ENCODE assay signal across 2 cellular contexts in the genomic region with DNA sequence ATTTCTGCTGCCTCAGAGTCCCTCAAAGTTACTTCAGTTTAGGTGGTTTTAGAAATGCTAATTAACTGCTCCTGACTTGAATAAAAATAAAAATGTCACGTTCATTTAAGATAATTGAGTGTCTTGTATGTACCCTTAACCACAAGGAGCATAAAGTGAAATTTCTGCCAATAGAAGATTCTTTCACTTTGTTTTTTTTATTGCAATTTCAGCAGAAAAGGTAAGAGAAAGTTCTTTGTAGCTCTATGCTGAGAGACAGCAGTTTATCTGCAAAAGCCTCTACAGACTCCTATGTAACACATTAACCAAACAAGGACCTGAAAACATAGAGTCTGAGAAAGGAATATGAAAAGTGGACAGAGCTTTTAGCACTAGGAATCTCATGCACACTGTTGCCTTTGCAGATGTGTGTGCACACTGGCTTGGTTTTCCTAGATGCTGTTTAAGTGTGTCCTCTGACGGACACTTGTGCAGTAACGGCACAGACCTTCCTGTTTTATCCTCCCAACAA.
TF ChIP-seq lines count a peak whose summit lies in the region.

No MANE protein-coding gene starts in this region.

TF ChIP-seq in A549, 52 proteins besides CTCF, POLR2A, EP300 and RAD21:
- TF ChIP-seq RCOR1 (IDR thresholded peaks at IDR 0.05; ENCODE audit: low read depth, low read length) (no peak), MAFK (IDR thresholded peaks at IDR 0.05; ENCODE audit: partially characterized antibody) (peak; percentile 74), ZSCAN20 (CRISPR knock-in tag; IDR thresholded peaks at IDR 0.05) (no peak), ESRRA (IDR thresholded peaks at IDR 0.05; ENCODE audit: borderline replicate concordance, low read length) (no peak), CEBPB (IDR thresholded peaks at IDR 0.05) (no peak)
- TF ChIP-seq, protein P1, sequence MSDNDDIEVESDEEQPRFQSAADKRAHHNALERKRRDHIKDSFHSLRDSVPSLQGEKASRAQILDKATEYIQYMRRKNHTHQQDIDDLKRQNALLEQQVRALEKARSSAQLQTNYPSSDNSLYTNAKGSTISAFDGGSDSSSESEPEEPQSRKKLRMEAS (IDR thresholded peaks at IDR 0.05) = no peak
- TF ChIP-seq, protein P2, sequence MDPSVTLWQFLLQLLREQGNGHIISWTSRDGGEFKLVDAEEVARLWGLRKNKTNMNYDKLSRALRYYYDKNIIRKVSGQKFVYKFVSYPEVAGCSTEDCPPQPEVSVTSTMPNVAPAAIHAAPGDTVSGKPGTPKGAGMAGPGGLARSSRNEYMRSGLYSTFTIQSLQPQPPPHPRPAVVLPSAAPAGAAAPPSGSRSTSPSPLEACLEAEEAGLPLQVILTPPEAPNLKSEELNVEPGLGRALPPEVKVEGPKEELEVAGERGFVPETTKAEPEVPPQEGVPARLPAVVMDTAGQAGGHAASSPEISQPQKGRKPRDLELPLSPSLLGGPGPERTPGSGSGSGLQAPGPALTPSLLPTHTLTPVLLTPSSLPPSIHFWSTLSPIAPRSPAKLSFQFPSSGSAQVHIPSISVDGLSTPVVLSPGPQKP (IDR thresholded peaks at IDR 0.05; ENCODE audit: low read depth, low read length) = no peak

TF ChIP-seq in GM12878, 131 proteins besides CTCF, POLR2A, EP300 and RAD21:
- TF ChIP-seq RELA (IDR thresholded peaks at IDR 0.05; ENCODE audit: borderline replicate concordance, partially characterized antibody) (no peak), DPF2 (IDR thresholded peaks at IDR 0.05) (no peak), GATAD2B (conservative IDR thresholded peaks at IDR 0.05; ENCODE audit: low read depth) (no peak), SMAD1 (IDR thresholded peaks at IDR 0.05; ENCODE audit: low read depth, partially characterized antibody) (no peak), NRF1 (conservative IDR thresholded peaks at IDR 0.05; ENCODE audit: low read depth, low read length) (no peak), YBX1 (IDR thresholded peaks at IDR 0.05) (no peak), RFX5 (IDR thresholded peaks at IDR 0.05; ENCODE audit: low read depth, low read length) (no peak), ZNF24 (IDR thresholded peaks at IDR 0.05) (no peak)
- TF ChIP-seq, protein P3, sequence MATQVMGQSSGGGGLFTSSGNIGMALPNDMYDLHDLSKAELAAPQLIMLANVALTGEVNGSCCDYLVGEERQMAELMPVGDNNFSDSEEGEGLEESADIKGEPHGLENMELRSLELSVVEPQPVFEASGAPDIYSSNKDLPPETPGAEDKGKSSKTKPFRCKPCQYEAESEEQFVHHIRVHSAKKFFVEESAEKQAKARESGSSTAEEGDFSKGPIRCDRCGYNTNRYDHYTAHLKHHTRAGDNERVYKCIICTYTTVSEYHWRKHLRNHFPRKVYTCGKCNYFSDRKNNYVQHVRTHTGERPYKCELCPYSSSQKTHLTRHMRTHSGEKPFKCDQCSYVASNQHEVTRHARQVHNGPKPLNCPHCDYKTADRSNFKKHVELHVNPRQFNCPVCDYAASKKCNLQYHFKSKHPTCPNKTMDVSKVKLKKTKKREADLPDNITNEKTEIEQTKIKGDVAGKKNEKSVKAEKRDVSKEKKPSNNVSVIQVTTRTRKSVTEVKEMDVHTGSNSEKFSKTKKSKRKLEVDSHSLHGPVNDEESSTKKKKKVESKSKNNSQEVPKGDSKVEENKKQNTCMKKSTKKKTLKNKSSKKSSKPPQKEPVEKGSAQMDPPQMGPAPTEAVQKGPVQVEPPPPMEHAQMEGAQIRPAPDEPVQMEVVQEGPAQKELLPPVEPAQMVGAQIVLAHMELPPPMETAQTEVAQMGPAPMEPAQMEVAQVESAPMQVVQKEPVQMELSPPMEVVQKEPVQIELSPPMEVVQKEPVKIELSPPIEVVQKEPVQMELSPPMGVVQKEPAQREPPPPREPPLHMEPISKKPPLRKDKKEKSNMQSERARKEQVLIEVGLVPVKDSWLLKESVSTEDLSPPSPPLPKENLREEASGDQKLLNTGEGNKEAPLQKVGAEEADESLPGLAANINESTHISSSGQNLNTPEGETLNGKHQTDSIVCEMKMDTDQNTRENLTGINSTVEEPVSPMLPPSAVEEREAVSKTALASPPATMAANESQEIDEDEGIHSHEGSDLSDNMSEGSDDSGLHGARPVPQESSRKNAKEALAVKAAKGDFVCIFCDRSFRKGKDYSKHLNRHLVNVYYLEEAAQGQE (IDR thresholded peaks at IDR 0.05; ENCODE audit: low read depth, low read length) = no peak
- TF ChIP-seq, protein P4, sequence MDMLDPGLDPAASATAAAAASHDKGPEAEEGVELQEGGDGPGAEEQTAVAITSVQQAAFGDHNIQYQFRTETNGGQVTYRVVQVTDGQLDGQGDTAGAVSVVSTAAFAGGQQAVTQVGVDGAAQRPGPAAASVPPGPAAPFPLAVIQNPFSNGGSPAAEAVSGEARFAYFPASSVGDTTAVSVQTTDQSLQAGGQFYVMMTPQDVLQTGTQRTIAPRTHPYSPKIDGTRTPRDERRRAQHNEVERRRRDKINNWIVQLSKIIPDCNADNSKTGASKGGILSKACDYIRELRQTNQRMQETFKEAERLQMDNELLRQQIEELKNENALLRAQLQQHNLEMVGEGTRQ (IDR thresholded peaks at IDR 0.05; ENCODE audit: borderline replicate concordance, low read depth, low read length) = no peak
- TF ChIP-seq, protein P5, sequence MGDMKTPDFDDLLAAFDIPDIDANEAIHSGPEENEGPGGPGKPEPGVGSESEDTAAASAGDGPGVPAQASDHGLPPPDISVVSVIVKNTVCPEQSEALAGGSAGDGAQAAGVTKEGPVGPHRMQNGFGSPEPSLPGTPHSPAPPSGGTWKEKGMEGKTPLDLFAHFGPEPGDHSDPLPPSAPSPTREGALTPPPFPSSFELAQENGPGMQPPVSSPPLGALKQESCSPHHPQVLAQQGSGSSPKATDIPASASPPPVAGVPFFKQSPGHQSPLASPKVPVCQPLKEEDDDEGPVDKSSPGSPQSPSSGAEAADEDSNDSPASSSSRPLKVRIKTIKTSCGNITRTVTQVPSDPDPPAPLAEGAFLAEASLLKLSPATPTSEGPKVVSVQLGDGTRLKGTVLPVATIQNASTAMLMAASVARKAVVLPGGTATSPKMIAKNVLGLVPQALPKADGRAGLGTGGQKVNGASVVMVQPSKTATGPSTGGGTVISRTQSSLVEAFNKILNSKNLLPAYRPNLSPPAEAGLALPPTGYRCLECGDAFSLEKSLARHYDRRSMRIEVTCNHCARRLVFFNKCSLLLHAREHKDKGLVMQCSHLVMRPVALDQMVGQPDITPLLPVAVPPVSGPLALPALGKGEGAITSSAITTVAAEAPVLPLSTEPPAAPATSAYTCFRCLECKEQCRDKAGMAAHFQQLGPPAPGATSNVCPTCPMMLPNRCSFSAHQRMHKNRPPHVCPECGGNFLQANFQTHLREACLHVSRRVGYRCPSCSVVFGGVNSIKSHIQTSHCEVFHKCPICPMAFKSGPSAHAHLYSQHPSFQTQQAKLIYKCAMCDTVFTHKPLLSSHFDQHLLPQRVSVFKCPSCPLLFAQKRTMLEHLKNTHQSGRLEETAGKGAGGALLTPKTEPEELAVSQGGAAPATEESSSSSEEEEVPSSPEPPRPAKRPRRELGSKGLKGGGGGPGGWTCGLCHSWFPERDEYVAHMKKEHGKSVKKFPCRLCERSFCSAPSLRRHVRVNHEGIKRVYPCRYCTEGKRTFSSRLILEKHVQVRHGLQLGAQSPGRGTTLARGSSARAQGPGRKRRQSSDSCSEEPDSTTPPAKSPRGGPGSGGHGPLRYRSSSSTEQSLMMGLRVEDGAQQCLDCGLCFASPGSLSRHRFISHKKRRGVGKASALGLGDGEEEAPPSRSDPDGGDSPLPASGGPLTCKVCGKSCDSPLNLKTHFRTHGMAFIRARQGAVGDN (IDR thresholded peaks at IDR 0.05) = no peak
TF ChIP-seq in GM12878: peak in this region for 0.
